1 cellular context compared by ENCODE assay signal in genomic region chrX:130848763-130849162, GRCh38.
TF ChIP-seq lines count a peak whose summit lies in the region.

No MANE protein-coding gene starts in this region.

TF ChIP-seq in HepG2, 621 proteins besides CTCF, POLR2A, EP300 and RAD21 (continued from another document):
- TF ChIP-seq ZNF276 (CRISPR knock-in tag; IDR thresholded peaks at IDR 0.05; ENCODE audit: low read depth): no peak
- TF ChIP-seq RFXAP (CRISPR knock-in tag; IDR thresholded peaks at IDR 0.05; ENCODE audit: borderline replicate concordance): no peak
- TF ChIP-seq RFX1 (IDR thresholded peaks at IDR 0.05): no peak
- no peak for TF ChIP-seq MTERF4 (CRISPR knock-in tag; IDR thresholded peaks at IDR 0.05)
- no peak for TF ChIP-seq GATAD2A (CRISPR knock-in tag; IDR thresholded peaks at IDR 0.05)
TF ChIP-seq in HepG2: peak in this region for 0.
